Comparison of ENCODE assay signal across 2 cellular contexts in the genomic region with DNA sequence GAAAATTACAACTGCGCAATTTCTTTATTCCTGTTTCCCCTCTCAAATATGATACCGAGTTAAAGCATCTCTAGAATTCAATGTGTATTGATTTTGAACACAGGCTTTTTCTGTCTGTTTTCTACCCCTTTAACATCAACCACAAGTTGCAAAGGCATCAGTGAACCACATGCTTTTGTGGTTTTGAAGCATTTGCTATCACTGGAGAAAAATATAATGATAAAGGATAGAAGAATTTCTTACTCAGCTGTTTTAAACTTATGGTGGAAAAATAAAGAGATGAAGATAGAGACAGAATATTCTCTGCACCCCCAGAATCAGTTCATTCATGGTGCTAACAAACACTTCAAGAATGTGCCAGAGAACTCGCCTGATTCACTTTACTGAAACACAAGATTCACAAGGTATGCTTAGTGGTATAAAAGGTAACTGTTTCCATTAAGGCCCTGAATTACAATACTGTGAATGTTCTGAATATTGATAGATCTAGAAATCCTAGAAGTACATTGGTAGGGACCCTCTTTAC.
TF ChIP-seq lines count a peak whose summit lies in the region.

No MANE protein-coding gene starts in this region.

TF ChIP-seq in WTC11, 78 proteins besides CTCF, POLR2A, EP300 and RAD21:
- TF ChIP-seq FOXJ3 (CRISPR knock-in tag; IDR thresholded peaks at IDR 0.05; ENCODE audit: borderline replicate concordance) (no peak), ZNF281 (CRISPR knock-in tag; IDR thresholded peaks at IDR 0.05) (no peak), GABPB1 (CRISPR knock-in tag; IDR thresholded peaks at IDR 0.05) (no peak), ETV6 (CRISPR knock-in tag; IDR thresholded peaks at IDR 0.05) (no peak)
- TF ChIP-seq, protein P1, sequence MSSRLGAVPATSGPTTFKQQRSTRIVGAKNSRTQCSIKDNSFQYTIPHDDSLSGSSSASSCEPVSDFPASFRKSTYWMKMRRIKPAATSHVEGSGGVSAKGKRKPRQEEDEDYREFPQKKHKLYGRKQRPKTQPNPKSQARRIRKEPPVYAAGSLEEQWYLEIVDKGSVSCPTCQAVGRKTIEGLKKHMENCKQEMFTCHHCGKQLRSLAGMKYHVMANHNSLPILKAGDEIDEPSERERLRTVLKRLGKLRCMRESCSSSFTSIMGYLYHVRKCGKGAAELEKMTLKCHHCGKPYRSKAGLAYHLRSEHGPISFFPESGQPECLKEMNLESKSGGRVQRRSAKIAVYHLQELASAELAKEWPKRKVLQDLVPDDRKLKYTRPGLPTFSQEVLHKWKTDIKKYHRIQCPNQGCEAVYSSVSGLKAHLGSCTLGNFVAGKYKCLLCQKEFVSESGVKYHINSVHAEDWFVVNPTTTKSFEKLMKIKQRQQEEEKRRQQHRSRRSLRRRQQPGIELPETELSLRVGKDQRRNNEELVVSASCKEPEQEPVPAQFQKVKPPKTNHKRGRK (CRISPR knock-in tag; IDR thresholded peaks at IDR 0.05; ENCODE audit: borderline replicate concordance), result no peak
- TF ChIP-seq, protein P2, sequence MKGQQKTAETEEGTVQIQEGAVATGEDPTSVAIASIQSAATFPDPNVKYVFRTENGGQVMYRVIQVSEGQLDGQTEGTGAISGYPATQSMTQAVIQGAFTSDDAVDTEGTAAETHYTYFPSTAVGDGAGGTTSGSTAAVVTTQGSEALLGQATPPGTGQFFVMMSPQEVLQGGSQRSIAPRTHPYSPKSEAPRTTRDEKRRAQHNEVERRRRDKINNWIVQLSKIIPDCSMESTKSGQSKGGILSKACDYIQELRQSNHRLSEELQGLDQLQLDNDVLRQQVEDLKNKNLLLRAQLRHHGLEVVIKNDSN (CRISPR knock-in tag; IDR thresholded peaks at IDR 0.05), result no peak

TF ChIP-seq in H1, 55 proteins besides CTCF, POLR2A, EP300 and RAD21:
- no peak for TF ChIP-seq KDM4A (IDR thresholded peaks at IDR 0.05; ENCODE audit: low read depth, low read length, severe bottlenecking)
- TF ChIP-seq, protein P3, sequence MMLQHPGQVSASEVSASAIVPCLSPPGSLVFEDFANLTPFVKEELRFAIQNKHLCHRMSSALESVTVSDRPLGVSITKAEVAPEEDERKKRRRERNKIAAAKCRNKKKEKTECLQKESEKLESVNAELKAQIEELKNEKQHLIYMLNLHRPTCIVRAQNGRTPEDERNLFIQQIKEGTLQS (IDR thresholded peaks at IDR 0.05; ENCODE audit: insufficient read depth, low read depth, low read length), result no peak
- TF ChIP-seq CHD1 (IDR thresholded peaks at IDR 0.05; ENCODE audit: low read depth, low read length), result no peak
- TF ChIP-seq CTBP2 (IDR thresholded peaks at IDR 0.05; ENCODE audit: borderline replicate concordance, insufficient read depth, insufficient read length, low read length), result no peak
- no peak for TF ChIP-seq RXRA (IDR thresholded peaks at IDR 0.05; ENCODE audit: insufficient read depth, low read depth, low read length)
- no peak for TF ChIP-seq BRCA1 (IDR thresholded peaks at IDR 0.05; ENCODE audit: low read depth, low read length)
- TF ChIP-seq CBX8 (IDR thresholded peaks at IDR 0.05; ENCODE audit: borderline replicate concordance, low read depth, low read length), result no peak
- TF ChIP-seq KDM1A (IDR thresholded peaks at IDR 0.05; ENCODE audit: borderline replicate concordance, low read length), result no peak
- TF ChIP-seq GTF2F1 (IDR thresholded peaks at IDR 0.05; ENCODE audit: borderline replicate concordance, low read depth, low read length), result no peak
- TF ChIP-seq SAP30 (IDR thresholded peaks at IDR 0.05; ENCODE audit: insufficient read depth, insufficient replicate concordance, low read length), result no peak
- TF ChIP-seq RBBP5 (IDR thresholded peaks at IDR 0.05; ENCODE audit: borderline replicate concordance, low read depth, low read length), result no peak
- no peak for TF ChIP-seq CEBPB (IDR thresholded peaks at IDR 0.05; ENCODE audit: low read depth, low read length)
